20 cellular contexts compared by ENCODE assay signal in the genomic region with DNA sequence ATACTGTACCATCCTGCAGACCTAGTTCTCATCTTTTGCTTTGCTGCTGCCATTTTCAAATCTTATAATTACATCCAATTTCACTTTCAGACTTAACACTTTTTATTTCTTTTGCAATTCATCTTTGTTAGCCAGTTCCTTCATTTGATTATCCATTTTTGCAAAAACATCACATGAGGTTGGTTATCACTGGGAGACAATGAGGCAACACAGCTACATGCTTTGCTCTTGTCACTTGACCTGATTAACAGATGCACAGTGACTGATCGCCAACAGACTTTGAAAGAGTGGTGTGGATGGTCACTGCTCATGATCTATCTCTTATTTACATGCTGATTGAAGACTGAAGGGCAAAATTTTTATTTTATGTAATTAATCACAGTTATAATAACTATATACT.
"Had no signal": no experiment of that assay in that cellular context is flagged by ENCODE, and none has a peak within 500 bp of the region (broad histone marks: within the 10 kb centered on the region; RNA-seq: fewer than 3 reads in every experiment).

No MANE protein-coding gene starts in this region.

- DNase-seq: IMR-90, Kasumi-1, MM.1S, NCI-H1092 treated with DMSO at 0.1 percent for 48 hours, NCI-H1436 treated with DMSO at 0.1 percent for 48 hours, NCI-H1694, NCI-H187 treated with DMSO at 0.1 percent for 48 hours, NCI-H2029 treated with DMSO at 0.1 percent for 48 hours, NCI-H2171 treated with DMSO at 0.1 percent for 48 hours, NCI-H524, NCI-H69, NCI-H774, PC-3, SHP77, T-helper 1 cell had no signal

- H3K4me3 ChIP-seq: SK-N-MC had no signal

- H3K27ac ChIP-seq: KMS-11, RWPE1, SK-N-MC had no signal

- ATAC-seq: HepG2, Panc1, PC-3 had no signal
